24 cellular contexts compared by ENCODE assay signal in the genomic region with DNA sequence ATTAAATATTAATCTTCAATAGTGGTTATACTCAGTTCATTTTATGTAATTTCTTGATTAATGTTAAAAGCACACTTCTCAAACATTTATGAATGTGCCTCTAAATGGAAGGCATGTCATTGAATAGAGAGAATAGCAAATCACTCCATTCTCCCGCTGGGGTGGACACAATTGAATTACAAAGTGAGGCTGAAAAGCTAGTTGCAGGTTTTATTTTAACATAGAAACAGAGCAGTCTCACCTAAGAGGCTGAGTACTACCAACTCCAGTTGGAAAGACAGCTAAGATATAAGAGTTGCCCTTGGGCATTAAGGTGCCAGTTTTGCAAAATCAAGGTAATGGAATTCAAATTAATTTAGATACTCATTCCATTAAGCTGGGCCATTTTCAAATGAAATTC.
DNase-seq lines count a peak whose midpoint lies in the region; TF ChIP-seq lines count a peak whose summit lies in the region.
"Had no signal": no experiment of that assay in that cellular context is flagged by ENCODE, and none has a peak within 500 bp of the region (broad histone marks: within the 10 kb centered on the region; RNA-seq: fewer than 3 reads in every experiment).

No MANE protein-coding gene starts in this region.

- H3K9me3 ChIP-seq in HUES48 (ENCODE audit: control insufficient read depth, insufficient read depth, low read length) (peaks cover 3% of the 10 kb centered on the region; the same call in 1 of the 2 replicates), neural progenitor cell (ENCODE audit: low read depth) (no peaks in the 10 kb centered on the region), tibial artery (no peaks in the 10 kb centered on the region)
- H3K9me3 ChIP-seq: BE2C had no signal

- no peak overlapping the region for H2AFZ ChIP-seq in neural progenitor cell (replicated peaks)

- TF ChIP-seq CTCF in neural progenitor cell (IDR thresholded peaks at IDR 0.05), result no peak
- TF ChIP-seq CTCF in tibial artery (IDR thresholded peaks at IDR 0.05), result no peak

- no peak overlapping the region for H3K27ac ChIP-seq in HUES48 (ENCODE audit: low read depth, low read length)
- H3K27ac ChIP-seq in neural progenitor cell, result no peak overlapping the region
- H3K27ac ChIP-seq in tibial artery, result no peak overlapping the region
- H3K27ac ChIP-seq: BLaER1 had no signal

- peak; percentile 19 for DNase-seq in H7
- peak; percentile 21 for DNase-seq in neural progenitor cell (ENCODE audit: low spot score)
- no peak for DNase-seq in tibial artery
- no peak for DNase-seq in MV-4-11 (lab: John Stamatoyannopoulos, UW)
- no peak for DNase-seq in activated CD4-positive, alpha-beta memory T cell treated with anti-CD3 and anti-CD28 coated beads, Interleukin-2, amount 10 ng/mL, durations not matched to agents 7 days and 5 days
- DNase-seq: 8988T; ACHN; BE2C; C1 segment of cervical spinal cord; CD4-positive, alpha-beta memory T cell; CD4-positive, CD25-positive, alpha-beta regulatory T cell; CD8-positive, alpha-beta memory T cell; COR-L47; DMS 273 treated with DMSO at 0.1 percent for 48 hours; DMS153; DMS53; DMS79; DND-41; EL; GDM1 had no signal

- H3K27me3 ChIP-seq in H7 (ENCODE audit: control insufficient read depth, insufficient read depth, low read length) (no peaks in the 10 kb centered on the region), HUES48 (ENCODE audit: control insufficient read depth, insufficient read depth, low read length) (no peaks in the 10 kb centered on the region), neural progenitor cell (no peaks in the 10 kb centered on the region), tibial artery (no peaks in the 10 kb centered on the region)
- H3K27me3 ChIP-seq: BE2C, BLaER1 had no signal

- POLR2A ChIA-PET in activated CD4-positive, alpha-beta memory T cell treated with anti-CD3 and anti-CD28 coated beads, Interleukin-2, amount 10 ng/mL, durations not matched to agents 7 days and 5 days (lab: Charles Lee), result no interaction called here

- CTCF ChIA-PET in activated CD4-positive, alpha-beta memory T cell treated with anti-CD3 and anti-CD28 coated beads, Interleukin-2, amount 10 ng/mL, durations not matched to agents 7 days and 5 days (lab: Charles Lee), result no interaction called here

- no peak overlapping the region for H3K27ac Mint-ChIP-seq in neural progenitor cell
- no peak overlapping the region for H3K27ac Mint-ChIP-seq in activated CD4-positive, alpha-beta memory T cell treated with anti-CD3 and anti-CD28 coated beads, Interleukin-2, amount 10 ng/mL, durations not matched to agents 7 days and 5 days
- H3K27ac Mint-ChIP-seq: CD14-positive monocyte; CD4-positive, alpha-beta memory T cell; CD4-positive, CD25-positive, alpha-beta regulatory T cell; CD8-positive, alpha-beta memory T cell had no signal

- H3K27me3 Mint-ChIP-seq in neural progenitor cell (ENCODE audit: insufficient read depth, low read depth), result no peaks in the 10 kb centered on the region
- H3K27me3 Mint-ChIP-seq in activated CD4-positive, alpha-beta memory T cell treated with anti-CD3 and anti-CD28 coated beads, Interleukin-2, amount 10 ng/mL, durations not matched to agents 7 days and 5 days, result no peaks in the 10 kb centered on the region
- H3K27me3 Mint-ChIP-seq: CD4-positive, CD25-positive, alpha-beta regulatory T cell had no signal

- H3K4me1 ChIP-seq in HUES48 (ENCODE audit: control insufficient read depth, insufficient read depth, low read length), result peaks cover 24% of the 10 kb centered on the region
- peaks cover 41% of the 10 kb centered on the region for H3K4me1 ChIP-seq in neural progenitor cell
- H3K4me1 ChIP-seq in tibial artery, result peaks cover 0 to 19% (median 4%) of the 10 kb centered on the region in 4 donors
- H3K4me1 ChIP-seq: BLaER1 had no signal

- peaks cover 8% of the 10 kb centered on the region for H3F3A ChIP-seq in neural progenitor cell (ENCODE audit: low read depth)

- peaks cover 2% of the 10 kb centered on the region for H3K36me3 Mint-ChIP-seq in neural progenitor cell
- H3K36me3 Mint-ChIP-seq in activated CD4-positive, alpha-beta memory T cell treated with anti-CD3 and anti-CD28 coated beads, Interleukin-2, amount 10 ng/mL, durations not matched to agents 7 days and 5 days (ENCODE audit: low read depth), result peaks cover 8% of the 10 kb centered on the region
- H3K36me3 Mint-ChIP-seq: CD14-positive monocyte; CD4-positive, alpha-beta memory T cell; CD4-positive, CD25-positive, alpha-beta regulatory T cell; CD8-positive, alpha-beta memory T cell had no signal

- no peaks in the 10 kb centered on the region for H4K20me1 ChIP-seq in neural progenitor cell (ENCODE audit: low read depth)
- H4K20me1 ChIP-seq: BLaER1 had no signal

- peaks cover 16% of the 10 kb centered on the region for H3K9me3 Mint-ChIP-seq in neural progenitor cell
- H3K9me3 Mint-ChIP-seq in activated CD4-positive, alpha-beta memory T cell treated with anti-CD3 and anti-CD28 coated beads, Interleukin-2, amount 10 ng/mL, durations not matched to agents 7 days and 5 days, result peaks cover 9% of the 10 kb centered on the region
- H3K9me3 Mint-ChIP-seq: CD4-positive, alpha-beta memory T cell had no signal

- no peaks in the 10 kb centered on the region for H3K36me3 ChIP-seq in H7 (replicated peaks; ENCODE audit: control insufficient read depth, insufficient read depth, low read length)
- H3K36me3 ChIP-seq in HUES48 (ENCODE audit: control insufficient read depth, insufficient read depth, low read length), result no peaks in the 10 kb centered on the region
- no peaks in the 10 kb centered on the region for H3K36me3 ChIP-seq in neural progenitor cell
- H3K36me3 ChIP-seq in tibial artery, result no peaks in the 10 kb centered on the region
- H3K36me3 ChIP-seq: BE2C, BLaER1 had no signal

- peaks cover 24% of the 10 kb centered on the region for H3K4me1 Mint-ChIP-seq in neural progenitor cell
- H3K4me1 Mint-ChIP-seq in activated CD4-positive, alpha-beta memory T cell treated with anti-CD3 and anti-CD28 coated beads, Interleukin-2, amount 10 ng/mL, durations not matched to agents 7 days and 5 days, result peaks cover 12% of the 10 kb centered on the region
- H3K4me1 Mint-ChIP-seq: CD4-positive, alpha-beta memory T cell; CD8-positive, alpha-beta memory T cell had no signal

- H3K4me2 ChIP-seq in neural progenitor cell, result peak overlapping the region; percentile 61
- H3K4me2 ChIP-seq: BLaER1 had no signal

- H3K9ac ChIP-seq in HUES48 (ENCODE audit: low read depth, low read length) (no peak overlapping the region), neural progenitor cell (no peak overlapping the region)
- H3K9ac ChIP-seq: BLaER1 had no signal

- no peak overlapping the region for H3K4me3 Mint-ChIP-seq in neural progenitor cell
- no peak overlapping the region for H3K4me3 Mint-ChIP-seq in activated CD4-positive, alpha-beta memory T cell treated with anti-CD3 and anti-CD28 coated beads, Interleukin-2, amount 10 ng/mL, durations not matched to agents 7 days and 5 days
- H3K4me3 Mint-ChIP-seq: CD14-positive monocyte; CD4-positive, alpha-beta memory T cell; CD4-positive, CD25-positive, alpha-beta regulatory T cell; CD8-positive, alpha-beta memory T cell had no signal

- intact Hi-C loops in tibial artery (cut with DNase I; ENCODE audit: low total_unique reads), result no loop called here

- no peaks in the 10 kb centered on the region for H3K79me2 ChIP-seq in neural progenitor cell (ENCODE audit: low read depth)

- H3K4me3 ChIP-seq in H7 (ENCODE audit: insufficient read depth, low read depth, low read length) (no peak overlapping the region), HUES48 (ENCODE audit: low read depth, low read length) (0 out of 2 replicates have a peak overlapping the region, but pooled peaks have one; percentile 2), neural progenitor cell (no peak overlapping the region), tibial artery (no peak overlapping the region)
- H3K4me3 ChIP-seq: BLaER1, GM12878 had no signal

Comparison
In these comparisons a context has a peak if more than half of its experiments do, and no peak if none do; other contexts are left out.
1. DNase-seq: peak in H7 (single experiment) and neural progenitor cell (single experiment); none in tibial artery (0 of 2), MV-4-11 (single experiment) and activated CD4-positive, alpha-beta memory T cell treated with anti-CD3 and anti-CD28 coated beads, Interleukin-2, amount 10 ng/mL, durations not matched to agents 7 days and 5 days (single experiment).